ENCODE assay signal across 1 cellular context in the genomic region with DNA sequence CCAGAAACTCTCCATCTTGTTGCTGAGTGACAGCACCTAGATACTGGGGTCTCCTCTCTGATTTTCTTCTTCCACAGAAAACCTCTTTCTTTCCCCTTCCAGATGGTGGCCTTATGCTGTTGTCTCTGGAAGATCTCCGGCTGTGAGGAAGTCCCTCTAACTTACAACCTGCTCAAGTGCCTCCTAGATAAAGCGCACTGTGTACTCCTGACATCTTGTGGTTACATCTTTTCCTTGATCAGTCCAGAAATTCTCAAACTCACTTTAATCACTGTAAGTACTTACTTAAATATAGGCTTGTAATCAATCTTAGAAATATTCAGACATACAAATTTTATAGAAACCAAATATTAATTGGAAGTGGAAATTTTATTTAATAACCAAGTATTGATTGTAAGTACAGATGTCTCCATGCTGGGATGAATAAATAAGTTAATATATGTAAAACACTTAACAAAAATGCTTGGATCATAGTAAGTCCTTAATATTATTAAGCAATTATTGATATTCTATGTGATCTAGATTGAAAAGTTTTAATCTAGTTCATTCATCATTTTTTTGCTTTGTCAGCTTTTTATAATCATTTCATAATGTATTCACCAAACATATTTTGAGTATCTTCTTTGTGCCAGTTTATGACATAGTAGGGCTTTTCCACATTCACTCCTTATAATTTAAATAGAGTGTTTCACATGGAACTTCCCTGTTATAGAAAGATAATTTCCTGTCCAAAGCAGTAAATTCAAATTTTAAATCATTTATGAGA.
A peak's percentile ranks its signal among the peaks of the same experiment; 100 is the strongest.
TF ChIP-seq lines count a peak whose summit lies in the region.

No MANE protein-coding gene starts in this region.

TF ChIP-seq in HepG2, 621 proteins besides CTCF, POLR2A, EP300 and RAD21 (continued from another document):
- TF ChIP-seq, protein P1, sequence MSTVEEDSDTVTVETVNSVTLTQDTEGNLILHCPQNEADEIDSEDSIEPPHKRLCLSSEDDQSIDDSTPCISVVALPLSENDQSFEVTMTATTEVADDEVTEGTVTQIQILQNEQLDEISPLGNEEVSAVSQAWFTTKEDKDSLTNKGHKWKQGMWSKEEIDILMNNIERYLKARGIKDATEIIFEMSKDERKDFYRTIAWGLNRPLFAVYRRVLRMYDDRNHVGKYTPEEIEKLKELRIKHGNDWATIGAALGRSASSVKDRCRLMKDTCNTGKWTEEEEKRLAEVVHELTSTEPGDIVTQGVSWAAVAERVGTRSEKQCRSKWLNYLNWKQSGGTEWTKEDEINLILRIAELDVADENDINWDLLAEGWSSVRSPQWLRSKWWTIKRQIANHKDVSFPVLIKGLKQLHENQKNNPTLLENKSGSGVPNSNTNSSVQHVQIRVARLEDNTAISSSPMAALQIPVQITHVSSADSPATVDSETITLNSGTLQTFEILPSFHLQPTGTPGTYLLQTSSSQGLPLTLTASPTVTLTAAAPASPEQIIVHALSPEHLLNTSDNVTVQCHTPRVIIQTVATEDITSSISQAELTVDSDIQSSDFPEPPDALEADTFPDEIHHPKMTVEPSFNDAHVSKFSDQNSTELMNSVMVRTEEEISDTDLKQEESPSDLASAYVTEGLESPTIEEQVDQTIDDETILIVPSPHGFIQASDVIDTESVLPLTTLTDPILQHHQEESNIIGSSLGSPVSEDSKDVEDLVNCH (CRISPR knock-in tag; IDR thresholded peaks at IDR 0.05): no peak
- no peak for TF ChIP-seq ZNF451 (CRISPR knock-in tag; IDR thresholded peaks at IDR 0.05)
- no peak for TF ChIP-seq ZNF766 (CRISPR knock-in tag; IDR thresholded peaks at IDR 0.05; ENCODE audit: borderline replicate concordance)
- no peak for TF ChIP-seq ZFP36L2 (CRISPR knock-in tag; IDR thresholded peaks at IDR 0.05)
- TF ChIP-seq, protein P2, sequence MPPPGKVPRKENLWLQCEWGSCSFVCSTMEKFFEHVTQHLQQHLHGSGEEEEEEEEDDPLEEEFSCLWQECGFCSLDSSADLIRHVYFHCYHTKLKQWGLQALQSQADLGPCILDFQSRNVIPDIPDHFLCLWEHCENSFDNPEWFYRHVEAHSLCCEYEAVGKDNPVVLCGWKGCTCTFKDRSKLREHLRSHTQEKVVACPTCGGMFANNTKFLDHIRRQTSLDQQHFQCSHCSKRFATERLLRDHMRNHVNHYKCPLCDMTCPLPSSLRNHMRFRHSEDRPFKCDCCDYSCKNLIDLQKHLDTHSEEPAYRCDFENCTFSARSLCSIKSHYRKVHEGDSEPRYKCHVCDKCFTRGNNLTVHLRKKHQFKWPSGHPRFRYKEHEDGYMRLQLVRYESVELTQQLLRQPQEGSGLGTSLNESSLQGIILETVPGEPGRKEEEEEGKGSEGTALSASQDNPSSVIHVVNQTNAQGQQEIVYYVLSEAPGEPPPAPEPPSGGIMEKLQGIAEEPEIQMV (CRISPR knock-in tag; IDR thresholded peaks at IDR 0.05; ENCODE audit: low read depth): no peak
- TF ChIP-seq NFE2L2 (IDR thresholded peaks at IDR 0.05; ENCODE audit: low read length): no peak
- TF ChIP-seq MAFF (IDR thresholded peaks at IDR 0.05; ENCODE audit: low read depth, low read length): peak; percentile 96
- TF ChIP-seq, protein P3, sequence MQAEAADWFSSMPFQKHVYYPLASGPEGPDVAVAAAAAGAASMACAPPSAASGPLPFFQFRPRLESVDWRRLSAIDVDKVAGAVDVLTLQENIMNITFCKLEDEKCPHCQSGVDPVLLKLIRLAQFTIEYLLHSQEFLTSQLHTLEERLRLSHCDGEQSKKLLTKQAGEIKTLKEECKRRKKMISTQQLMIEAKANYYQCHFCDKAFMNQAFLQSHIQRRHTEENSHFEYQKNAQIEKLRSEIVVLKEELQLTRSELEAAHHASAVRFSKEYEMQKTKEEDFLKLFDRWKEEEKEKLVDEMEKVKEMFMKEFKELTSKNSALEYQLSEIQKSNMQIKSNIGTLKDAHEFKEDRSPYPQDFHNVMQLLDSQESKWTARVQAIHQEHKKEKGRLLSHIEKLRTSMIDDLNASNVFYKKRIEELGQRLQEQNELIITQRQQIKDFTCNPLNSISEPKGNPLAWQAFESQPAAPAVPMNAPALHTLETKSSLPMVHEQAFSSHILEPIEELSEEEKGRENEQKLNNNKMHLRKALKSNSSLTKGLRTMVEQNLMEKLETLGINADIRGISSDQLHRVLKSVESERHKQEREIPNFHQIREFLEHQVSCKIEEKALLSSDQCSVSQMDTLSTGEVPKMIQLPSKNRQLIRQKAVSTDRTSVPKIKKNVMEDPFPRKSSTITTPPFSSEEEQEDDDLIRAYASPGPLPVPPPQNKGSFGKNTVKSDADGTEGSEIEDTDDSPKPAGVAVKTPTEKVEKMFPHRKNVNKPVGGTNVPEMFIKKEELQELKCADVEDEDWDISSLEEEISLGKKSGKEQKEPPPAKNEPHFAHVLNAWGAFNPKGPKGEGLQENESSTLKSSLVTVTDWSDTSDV (CRISPR knock-in tag; IDR thresholded peaks at IDR 0.05): no peak
- no peak for TF ChIP-seq RORA (CRISPR knock-in tag; IDR thresholded peaks at IDR 0.05)
- TF ChIP-seq, protein P4, sequence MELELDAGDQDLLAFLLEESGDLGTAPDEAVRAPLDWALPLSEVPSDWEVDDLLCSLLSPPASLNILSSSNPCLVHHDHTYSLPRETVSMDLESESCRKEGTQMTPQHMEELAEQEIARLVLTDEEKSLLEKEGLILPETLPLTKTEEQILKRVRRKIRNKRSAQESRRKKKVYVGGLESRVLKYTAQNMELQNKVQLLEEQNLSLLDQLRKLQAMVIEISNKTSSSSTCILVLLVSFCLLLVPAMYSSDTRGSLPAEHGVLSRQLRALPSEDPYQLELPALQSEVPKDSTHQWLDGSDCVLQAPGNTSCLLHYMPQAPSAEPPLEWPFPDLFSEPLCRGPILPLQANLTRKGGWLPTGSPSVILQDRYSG (CRISPR knock-in tag; IDR thresholded peaks at IDR 0.05): no peak
- TF ChIP-seq SOX13 (IDR thresholded peaks at IDR 0.05): no peak
- no peak for TF ChIP-seq SOX13 (CRISPR knock-in tag; conservative IDR thresholded peaks at IDR 0.05 in 1 of 2, IDR thresholded peaks at IDR 0.05 in 1 of 2)
TF ChIP-seq in HepG2: peak in this region for 4.
